ENCODE assay signal across 10 cellular contexts in the genomic region with DNA sequence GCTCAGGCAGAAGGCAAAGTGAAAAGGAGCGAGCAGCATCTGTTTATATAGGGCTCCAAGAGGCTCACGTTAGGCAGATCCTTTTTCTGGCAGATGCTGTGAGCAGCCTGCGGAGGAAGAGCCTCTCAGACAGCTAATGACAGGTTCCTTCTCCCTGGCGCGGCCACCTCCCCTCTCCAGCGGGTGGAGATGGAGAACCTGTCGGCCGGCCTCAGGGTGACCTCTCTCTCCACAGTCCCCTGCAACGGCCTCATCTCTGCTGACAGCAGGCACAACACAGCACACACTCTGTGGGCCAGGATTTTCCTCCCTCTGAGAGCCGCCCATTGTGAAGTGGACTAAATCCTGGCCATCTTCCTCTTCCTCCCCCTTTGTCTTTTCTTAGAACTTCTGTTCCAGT.
DNase-seq lines count a peak whose midpoint lies in the region; ATAC-seq and TF ChIP-seq lines count a peak whose summit lies in the region.
"Had no signal": no experiment of that assay in that cellular context is flagged by ENCODE, and none has a peak within 500 bp of the region (broad histone marks: within the 10 kb centered on the region; RNA-seq: fewer than 3 reads in every experiment).

No MANE protein-coding gene starts in this region.

- ATAC-seq in activated naive CD8-positive, alpha-beta T cell treated with anti-CD3 and anti-CD28 coated beads, Interleukin-2, amount 50 U/mL, for 24 hours, result no peak

- no peaks in the 10 kb centered on the region for H3K9me3 Mint-ChIP-seq in activated naive CD8-positive, alpha-beta T cell treated with anti-CD3 and anti-CD28 coated beads, Interleukin-2, amount 50 U/mL, for 24 hours
- H3K9me3 Mint-ChIP-seq: activated naive CD4-positive, alpha-beta T cell treated with anti-CD3 and anti-CD28 coated beads, Interleukin-2, amount 50 U/mL, for 24 hours had no signal

- peaks cover 0 to 30% (median 0%) of the 10 kb centered on the region in 3 donors for H3K4me1 ChIP-seq in esophagus squamous epithelium

- no peak overlapping the region for H3K4me3 Mint-ChIP-seq in activated naive CD8-positive, alpha-beta T cell treated with anti-CD3 and anti-CD28 coated beads, Interleukin-2, amount 50 U/mL, for 24 hours
- H3K4me3 Mint-ChIP-seq: activated naive CD4-positive, alpha-beta T cell treated with anti-CD3 and anti-CD28 coated beads, Interleukin-2, amount 50 U/mL, for 24 hours had no signal

- no peak for TF ChIP-seq CTCF in esophagus squamous epithelium (IDR thresholded peaks at IDR 0.05)
- no peak for TF ChIP-seq CTCF in GM20000 (IDR thresholded peaks at IDR 0.05; ENCODE audit: extremely low read depth, missing control alignments)

- H3K27me3 ChIP-seq in esophagus squamous epithelium, result no peaks in the 10 kb centered on the region

- H3K36me3 ChIP-seq in esophagus squamous epithelium, result no peaks in the 10 kb centered on the region

- H3K27me3 Mint-ChIP-seq in activated naive CD8-positive, alpha-beta T cell treated with anti-CD3 and anti-CD28 coated beads, Interleukin-2, amount 50 U/mL, for 24 hours, result no peaks in the 10 kb centered on the region
- H3K27me3 Mint-ChIP-seq: activated naive CD4-positive, alpha-beta T cell treated with anti-CD3 and anti-CD28 coated beads, Interleukin-2, amount 50 U/mL, for 24 hours had no signal

- intact Hi-C loops in esophagus squamous epithelium (cut with DNase I), result no loop called here

- WGBS in esophagus squamous epithelium, 2 donors, result 43 to 74% methylated on average over 7 to 10 of the region's 10 CpGs

- no peaks in the 10 kb centered on the region for H3K9me3 ChIP-seq in esophagus squamous epithelium

- peak overlapping the region; percentile 36 to 83 (median 76) for H3K27ac ChIP-seq in esophagus squamous epithelium
- H3K27ac ChIP-seq: KMS-11 had no signal

- no peak overlapping the region for H3K27ac Mint-ChIP-seq in activated naive CD8-positive, alpha-beta T cell treated with anti-CD3 and anti-CD28 coated beads, Interleukin-2, amount 50 U/mL, for 24 hours

- CTCF ChIA-PET in HEK293T (lab: Yijun Ruan, JAX), result no interaction called here

- POLR2A ChIA-PET in HEK293T (lab: Yijun Ruan, JAX), result interaction anchor here (0.8 kb wide), 1 partner anchor 9 kb away, joined by 3 read pairs; no protein-coding TSS in a partner anchor

- peak overlapping the region in 3 of 4 donors; percentile 11 to 52 (median 28) for H3K4me3 ChIP-seq in esophagus squamous epithelium

- peak; percentile 35 for DNase-seq in DMS153 (lab: John Stamatoyannopoulos, UW)
- peak; percentile 90 to 95 for DNase-seq in NCI-H524 (lab: John Stamatoyannopoulos, UW)
- DNase-seq in esophagus squamous epithelium (lab: John Stamatoyannopoulos, UW), result no peak
- DNase-seq in occipital lobe (lab: John Stamatoyannopoulos, UW), result peak; percentile 42
- DNase-seq in GM20000 (ENCODE audit: low spot score), result no peak
- DNase-seq in HEK293T (ENCODE audit: extremely low spot score), result no peak
- no peak for DNase-seq in hepatic stellate cell (ENCODE audit: low spot score)
- no peak for DNase-seq in activated naive CD8-positive, alpha-beta T cell treated with anti-CD3 and anti-CD28 coated beads, Interleukin-2, amount 50 U/mL, for 24 hours

- no peak for TF ChIP-seq POLR2A in esophagus squamous epithelium (IDR thresholded peaks at IDR 0.05)

- no peaks in the 10 kb centered on the region for H3K36me3 Mint-ChIP-seq in activated naive CD8-positive, alpha-beta T cell treated with anti-CD3 and anti-CD28 coated beads, Interleukin-2, amount 50 U/mL, for 24 hours (ENCODE audit: low read depth)
- H3K36me3 Mint-ChIP-seq: activated naive CD4-positive, alpha-beta T cell treated with anti-CD3 and anti-CD28 coated beads, Interleukin-2, amount 50 U/mL, for 24 hours had no signal

- H3K4me1 Mint-ChIP-seq in activated naive CD8-positive, alpha-beta T cell treated with anti-CD3 and anti-CD28 coated beads, Interleukin-2, amount 50 U/mL, for 24 hours, result peaks cover 3% of the 10 kb centered on the region
- H3K4me1 Mint-ChIP-seq: activated naive CD4-positive, alpha-beta T cell treated with anti-CD3 and anti-CD28 coated beads, Interleukin-2, amount 50 U/mL, for 24 hours had no signal

TF ChIP-seq in HEK293T, 16 proteins besides CTCF, POLR2A, EP300 and RAD21:
- TF ChIP-seq, protein P1, sequence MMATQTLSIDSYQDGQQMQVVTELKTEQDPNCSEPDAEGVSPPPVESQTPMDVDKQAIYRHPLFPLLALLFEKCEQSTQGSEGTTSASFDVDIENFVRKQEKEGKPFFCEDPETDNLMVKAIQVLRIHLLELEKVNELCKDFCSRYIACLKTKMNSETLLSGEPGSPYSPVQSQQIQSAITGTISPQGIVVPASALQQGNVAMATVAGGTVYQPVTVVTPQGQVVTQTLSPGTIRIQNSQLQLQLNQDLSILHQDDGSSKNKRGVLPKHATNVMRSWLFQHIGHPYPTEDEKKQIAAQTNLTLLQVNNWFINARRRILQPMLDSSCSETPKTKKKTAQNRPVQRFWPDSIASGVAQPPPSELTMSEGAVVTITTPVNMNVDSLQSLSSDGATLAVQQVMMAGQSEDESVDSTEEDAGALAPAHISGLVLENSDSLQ (IDR thresholded peaks at IDR 0.05), result no peak
- TF ChIP-seq FOXM1 (IDR thresholded peaks at IDR 0.05; ENCODE audit: borderline replicate concordance), result no peak

Comparison
In these comparisons a context has a peak if more than half of its experiments do, and no peak if none do; other contexts are left out.
1. DNase-seq: peak in DMS153 (single experiment), NCI-H524 (2 of 2) and occipital lobe (single experiment); none in esophagus squamous epithelium (single experiment), GM20000 (single experiment), HEK293T (single experiment), hepatic stellate cell (single experiment) and activated naive CD8-positive, alpha-beta T cell treated with anti-CD3 and anti-CD28 coated beads, Interleukin-2, amount 50 U/mL, for 24 hours (single experiment).